In genomic region chr9:21744874-21745273, GRCh38 we compare ENCODE assay signal across 1 cellular context.
TF ChIP-seq lines count a peak whose summit lies in the region.

No MANE protein-coding gene starts in this region.

TF ChIP-seq in WTC11, 78 proteins besides CTCF, POLR2A, EP300 and RAD21 (continued from another document):
- no peak for TF ChIP-seq SOX15 (CRISPR knock-in tag; IDR thresholded peaks at IDR 0.05)
- TF ChIP-seq MXD4 (CRISPR knock-in tag; IDR thresholded peaks at IDR 0.05; ENCODE audit: borderline replicate concordance): no peak
- no peak for TF ChIP-seq STAT6 (CRISPR knock-in tag; conservative IDR thresholded peaks at IDR 0.05; ENCODE audit: low read depth)
- TF ChIP-seq ZNF121 (CRISPR knock-in tag; IDR thresholded peaks at IDR 0.05): no peak
- TF ChIP-seq ERG (CRISPR knock-in tag; IDR thresholded peaks at IDR 0.05): no peak
- no peak for TF ChIP-seq NR2C2 (CRISPR knock-in tag; IDR thresholded peaks at IDR 0.05)
